1 cellular context compared by ENCODE assay signal in genomic region chr17:6437956-6438355, GRCh38.
TF ChIP-seq lines count a peak whose summit lies in the region.

No MANE protein-coding gene starts in this region.

TF ChIP-seq in H1, 55 proteins besides CTCF, POLR2A, EP300 and RAD21 (continued from another document):
- TF ChIP-seq CHD7 (IDR thresholded peaks at IDR 0.05; ENCODE audit: insufficient replicate concordance, low read length) = no peak
- TF ChIP-seq PHF8 (conservative IDR thresholded peaks at IDR 0.05; ENCODE audit: low read depth, low read length) = no peak
- no peak for TF ChIP-seq RBBP5 (IDR thresholded peaks at IDR 0.05; ENCODE audit: borderline replicate concordance, low read depth, low read length)
- TF ChIP-seq CHD2 (IDR thresholded peaks at IDR 0.05; ENCODE audit: low read length) = no peak
- no peak for TF ChIP-seq ATF3 (IDR thresholded peaks at IDR 0.05; ENCODE audit: insufficient read depth, low read depth, low read length)
- no peak for TF ChIP-seq BACH1 (IDR thresholded peaks at IDR 0.05; ENCODE audit: low read length)
- TF ChIP-seq EGR1 (IDR thresholded peaks at IDR 0.05; ENCODE audit: borderline replicate concordance, low read depth, low read length) = no peak
- no peak for TF ChIP-seq ZNF274 (IDR thresholded peaks at IDR 0.05; ENCODE audit: borderline replicate concordance, extremely low read depth, low read length)
- TF ChIP-seq JUND (IDR thresholded peaks at IDR 0.05; ENCODE audit: low read length) = no peak
- TF ChIP-seq RXRA (IDR thresholded peaks at IDR 0.05; ENCODE audit: insufficient read depth, low read depth, low read length) = no peak
- TF ChIP-seq NRF1 (IDR thresholded peaks at IDR 0.05; ENCODE audit: low read depth, low read length) = no peak
- no peak for TF ChIP-seq MAX (IDR thresholded peaks at IDR 0.05)
- no peak for TF ChIP-seq ASH2L (IDR thresholded peaks at IDR 0.05; ENCODE audit: low read length)
